Comparison of ENCODE assay signal across 31 cellular contexts in genomic region chr6:150576651-150577226, GRCh38.
"Had no signal": no experiment of that assay in that cellular context is flagged by ENCODE, and none has a peak within 500 bp of the region (broad histone marks: within the 10 kb centered on the region; RNA-seq: fewer than 3 reads in every experiment).

No MANE protein-coding gene starts in this region.

- ATAC-seq: body of pancreas; effector memory CD8-positive, alpha-beta T cell; naive thymus-derived CD8-positive, alpha-beta T cell; pancreas; psoas muscle had no signal

- H3K27ac ChIP-seq: adrenal gland, body of pancreas, coronary artery, neutrophil, pancreas, psoas muscle, sigmoid colon, transverse colon had no signal

- DNase-seq: activated CD4-positive, alpha-beta memory T cell treated with anti-CD3 and anti-CD28 coated beads for 36 hours; activated CD4-positive, alpha-beta T cell treated with anti-CD3 and anti-CD28 coated beads, Interleukin-2, amount 10 ng/mL, durations not matched to agents 24 days and 14 days; activated CD4-positive, CD25-positive, alpha-beta regulatory T cell treated with anti-CD3 and anti-CD28 coated beads, Interleukin-2, amount 50 U/mL, for 72 hours; activated CD8-positive, alpha-beta memory T cell treated with anti-CD3 and anti-CD28 coated beads, Interleukin-2, amount 50 U/mL, for 4 hours; activated effector memory CD4-positive, alpha-beta T cell treated with anti-CD3 and anti-CD28 coated beads, Interleukin-2, amount 50 U/mL, for 16 hours; activated naive CD4-positive, alpha-beta T cell treated with anti-CD3 and anti-CD28 coated beads for 36 hours; activated naive CD8-positive, alpha-beta T cell treated with anti-CD3 and anti-CD28 coated beads for 36 hours; activated T-cell treated with anti-CD3 and anti-CD28 coated beads, Interleukin-2, amount 50 U/mL, for 1 hour; aorta; body of pancreas; effector memory CD8-positive, alpha-beta T cell; erythroblast; gastrocnemius medialis; glutamatergic neuron; hippocampal formation; left cardiac atrium; mesenchymal stem cell; naive thymus-derived CD8-positive, alpha-beta T cell; pancreas; psoas muscle; sigmoid colon; small intestine; stimulated activated CD4-positive, alpha-beta T cell treated with anti-CD3 and anti-CD28 coated beads, Interleukin-15, amount 100 ng/mL, for 24 hours; stimulated activated CD4-positive, alpha-beta T cell treated with anti-CD3 and anti-CD28 coated beads, Interleukin-2, amount 100 ng/mL, for 24 hours; stimulated activated naive CD4-positive, alpha-beta T cell; T-helper 2 cell; transverse colon had no signal

- H3K27ac Mint-ChIP-seq: activated CD4-positive, alpha-beta memory T cell treated with anti-CD3 and anti-CD28 coated beads for 36 hours; activated CD4-positive, alpha-beta T cell treated with anti-CD3 and anti-CD28 coated beads, Interleukin-2, amount 10 ng/mL, durations not matched to agents 24 days and 14 days; activated naive CD4-positive, alpha-beta T cell treated with anti-CD3 and anti-CD28 coated beads for 36 hours; activated naive CD8-positive, alpha-beta T cell treated with anti-CD3 and anti-CD28 coated beads for 36 hours; activated T-helper 1 cell treated with anti-CD3 and anti-CD28 coated beads, Interleukin-12 subunit alpha, Interleukin-12 subunit beta, Interleukin-2, Interleukin-4 antibody, amounts not matched to agents 30 ng/mL and 10 ng/mL and 1 ng/mL, durations not matched to agents 14 hours and 24 hours and 36 hours; effector memory CD8-positive, alpha-beta T cell; naive thymus-derived CD8-positive, alpha-beta T cell had no signal

- H3K4me3 ChIP-seq: adrenal gland, body of pancreas, coronary artery, gastrocnemius medialis, pancreas, psoas muscle, sigmoid colon, transverse colon had no signal

- H3K9me3 Mint-ChIP-seq: activated CD4-positive, alpha-beta memory T cell treated with anti-CD3 and anti-CD28 coated beads for 36 hours; activated CD4-positive, alpha-beta T cell treated with anti-CD3 and anti-CD28 coated beads, Interleukin-2, amount 10 ng/mL, durations not matched to agents 24 days and 14 days; activated naive CD4-positive, alpha-beta T cell treated with anti-CD3 and anti-CD28 coated beads for 36 hours; activated naive CD8-positive, alpha-beta T cell treated with anti-CD3 and anti-CD28 coated beads for 36 hours; activated T-helper 1 cell treated with anti-CD3 and anti-CD28 coated beads, Interleukin-12 subunit alpha, Interleukin-12 subunit beta, Interleukin-2, Interleukin-4 antibody, amounts not matched to agents 30 ng/mL and 10 ng/mL and 1 ng/mL, durations not matched to agents 14 hours and 24 hours and 36 hours; effector memory CD8-positive, alpha-beta T cell had no signal

- H3K27me3 ChIP-seq: body of pancreas, gastrocnemius medialis, pancreas, sigmoid colon, transverse colon had no signal

- H3K4me1 ChIP-seq: adrenal gland, body of pancreas, gastrocnemius medialis, pancreas, psoas muscle, sigmoid colon, transverse colon had no signal

- H3K4me3 Mint-ChIP-seq: activated CD4-positive, alpha-beta memory T cell treated with anti-CD3 and anti-CD28 coated beads for 36 hours; activated CD4-positive, alpha-beta T cell treated with anti-CD3 and anti-CD28 coated beads, Interleukin-2, amount 10 ng/mL, durations not matched to agents 24 days and 14 days; activated naive CD4-positive, alpha-beta T cell treated with anti-CD3 and anti-CD28 coated beads for 36 hours; activated naive CD8-positive, alpha-beta T cell treated with anti-CD3 and anti-CD28 coated beads for 36 hours; activated T-helper 1 cell treated with anti-CD3 and anti-CD28 coated beads, Interleukin-12 subunit alpha, Interleukin-12 subunit beta, Interleukin-2, Interleukin-4 antibody, amounts not matched to agents 30 ng/mL and 10 ng/mL and 1 ng/mL, durations not matched to agents 14 hours and 24 hours and 36 hours; effector memory CD8-positive, alpha-beta T cell; naive thymus-derived CD8-positive, alpha-beta T cell had no signal

- H3K36me3 Mint-ChIP-seq: activated CD4-positive, alpha-beta memory T cell treated with anti-CD3 and anti-CD28 coated beads for 36 hours; activated naive CD8-positive, alpha-beta T cell treated with anti-CD3 and anti-CD28 coated beads for 36 hours; naive thymus-derived CD8-positive, alpha-beta T cell had no signal

- H3K9me3 ChIP-seq: adrenal gland, body of pancreas, gastrocnemius medialis, neutrophil, pancreas, psoas muscle, sigmoid colon, transverse colon had no signal

- H3K4me1 Mint-ChIP-seq: activated CD4-positive, alpha-beta T cell treated with anti-CD3 and anti-CD28 coated beads, Interleukin-2, amount 10 ng/mL, durations not matched to agents 24 days and 14 days had no signal

- H3K36me3 ChIP-seq: adrenal gland, gastrocnemius medialis, neutrophil, pancreas, sigmoid colon, transverse colon had no signal
